Comparison of ENCODE assay signal across 8 cellular contexts in the genomic region with DNA sequence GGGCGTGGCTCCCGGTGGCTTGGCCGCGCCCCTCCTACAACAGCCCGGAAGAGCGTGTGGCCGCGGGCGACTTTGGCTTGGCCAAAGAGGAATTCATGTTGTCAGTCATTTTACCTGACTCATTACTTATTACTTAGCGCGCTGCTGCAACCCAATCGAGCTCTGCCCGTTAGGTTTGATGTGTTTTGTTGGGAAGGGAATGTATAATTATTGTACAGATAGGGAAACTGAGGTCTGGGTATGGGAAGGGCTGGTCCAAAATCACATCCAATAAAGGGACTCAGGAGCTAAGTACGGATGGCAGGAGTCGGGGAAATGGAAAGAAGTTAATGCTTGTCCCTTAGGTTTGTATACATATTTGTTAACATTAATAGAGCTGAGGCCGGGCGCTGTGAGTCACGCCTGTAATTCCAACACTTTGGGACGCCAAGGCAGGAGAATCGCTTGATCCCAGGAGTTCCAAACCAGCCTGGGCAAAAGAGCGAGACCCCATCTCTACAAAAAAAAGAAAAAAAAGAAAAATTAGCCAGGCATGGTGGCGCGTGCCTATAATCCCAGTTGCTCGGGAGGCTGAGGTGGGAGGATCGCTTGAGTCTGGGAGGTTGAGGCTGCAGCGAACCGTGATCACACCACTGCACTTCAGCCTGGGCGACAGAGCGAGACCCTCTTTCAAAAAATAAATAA. TPM values are rescaled to one million over a fixed set of nuclear protein-coding genes. Genes with fewer than 3 reads are reported as not detected.
DNase-seq lines count a peak whose midpoint lies in the region; ATAC-seq, FAIRE-seq and TF ChIP-seq lines count a peak whose summit lies in the region.

No MANE protein-coding gene starts in this region.

- peak; percentile 99 for DNase-seq in GM10248 (ENCODE audit: extremely low spot score)
- DNase-seq in LNCaP clone FGC (ENCODE audit: low read depth): no peak
- DNase-seq in adipocyte (ENCODE audit: low read depth): no peak
- DNase-seq in keratinocyte (ENCODE audit: low read depth, low spot score): no peak
- DNase-seq in thoracic aorta (ENCODE audit: low spot score): no peak
- no peak for DNase-seq in ecto neural progenitor cell (ENCODE audit: low spot score)

- dilution Hi-C loops in keratinocyte (cut with MboI; ENCODE audit: extremely low pct_ligation_motif_present, low sequenced_read_pairs): no loop called here

- H3K9me3 ChIP-seq in adipocyte (ENCODE audit: control insufficient read depth, low read length) (no peaks in the 10 kb centered on the region), keratinocyte (ENCODE audit: control insufficient read depth, low read depth, low read length) (no peaks in the 10 kb centered on the region), thoracic aorta (no peaks in the 10 kb centered on the region)

- POLR2A ChIA-PET in GM10248 (lab: Yijun Ruan, JAX): interaction anchor here (1.1 to 2.9 kb wide), 2 partner anchors 38 to 67 kb away, joined by 3 to 14 read pairs; a partner anchor contains a TSS

- H3K27ac ChIP-seq in keratinocyte (ENCODE audit: control insufficient read depth, insufficient read depth, low read length) (peak overlapping the region; percentile 100), thoracic aorta (peak overlapping the region; percentile 97 to 99)

- CTCF ChIA-PET in GM10248 (lab: Yijun Ruan, JAX): interaction anchor here (1.0 to 5.7 kb wide), 5 partner anchors 9 to 50 kb away, joined by 3 to 39 read pairs (median 18); a partner anchor contains a TSS

- peak overlapping the region; percentile 86 for H3K4me2 ChIP-seq in keratinocyte (ENCODE audit: control insufficient read depth, extremely low read depth, insufficient read depth, low read depth, low read length)

- peaks cover 34% of the 10 kb centered on the region for H3K79me2 ChIP-seq in keratinocyte (ENCODE audit: control insufficient read depth, insufficient read depth, low read length)

- peaks cover 10% of the 10 kb centered on the region for H3K36me3 ChIP-seq in adipocyte (ENCODE audit: control insufficient read depth, insufficient read depth, low read length, severe bottlenecking)
- H3K36me3 ChIP-seq in keratinocyte (ENCODE audit: control insufficient read depth in 2 of 2, extremely low read depth in 1 of 2, insufficient read depth in 2 of 2, low read length in 2 of 2): peaks cover 17 to 19% of the 10 kb centered on the region in 2 experiments
- H3K36me3 ChIP-seq in thoracic aorta: peaks cover 18% of the 10 kb centered on the region

- no peaks in the 10 kb centered on the region for H3K9me1 ChIP-seq in keratinocyte (ENCODE audit: control insufficient read depth, extremely low read depth, insufficient read depth, low read length)

- H3K4me3 ChIP-seq in LNCaP clone FGC (ENCODE audit: low read depth, low read length) (peak overlapping the region; percentile 96), adipocyte (ENCODE audit: low read length) (peak overlapping the region; percentile 93), keratinocyte (ENCODE audit: control insufficient read depth in 2 of 3, extremely low read depth in 1 of 3, insufficient read depth in 2 of 3, low read depth in 1 of 3, low read length in 3 of 3) (peak overlapping the region in 2 of 3 experiments; percentile 59 to 89), thoracic aorta (peak overlapping the region; percentile 96)

- ATAC-seq in thoracic aorta (ENCODE audit: insufficient number of reproducible peaks, low FRiP score, low read depth) (no peak), HG02678 (IDR thresholded peaks at IDR 0.05; ENCODE audit: unreplicated experiment) (no peak), HG03342 (IDR thresholded peaks at IDR 0.05; ENCODE audit: unreplicated experiment) (no peak)

- no peaks in the 10 kb centered on the region for H4K20me1 ChIP-seq in keratinocyte (ENCODE audit: control insufficient read depth, extremely low read depth, insufficient read depth, low read length)

- TF ChIP-seq CTCF in GM10248 (IDR thresholded peaks at IDR 0.05; ENCODE audit: control extremely low read depth, extremely low read depth, low read depth, missing control alignments) (no peak), LNCaP clone FGC (IDR thresholded peaks at IDR 0.05; ENCODE audit: control insufficient read depth, extremely low read depth, insufficient read depth) (no peak), keratinocyte (optimal IDR thresholded peaks at IDR 0.05 in 1 of 3, IDR thresholded peaks at IDR 0.05 in 1 of 3, conservative IDR thresholded peaks at IDR 0.05 in 1 of 3; ENCODE audit: extremely low read depth in 1 of 3, insufficient read depth in 2 of 3, low read length in 3 of 3) (no peak), thoracic aorta (IDR thresholded peaks at IDR 0.05) (no peak)

- FAIRE-seq in keratinocyte (lab: Jason Lieb, UNC): no peak

- H3K9ac ChIP-seq in adipocyte (ENCODE audit: low read length) (peak overlapping the region; percentile 98), keratinocyte (ENCODE audit: control insufficient read depth, extremely low read depth, insufficient read depth, low read length) (peak overlapping the region; percentile 100)

- no peaks in the 10 kb centered on the region for H3K27me3 ChIP-seq in adipocyte (replicated peaks; ENCODE audit: control insufficient read depth, insufficient read depth, low read length)
- no peaks in the 10 kb centered on the region for H3K27me3 ChIP-seq in keratinocyte (ENCODE audit: control insufficient read depth, extremely low read depth, insufficient read depth, low read length)
- no peaks in the 10 kb centered on the region for H3K27me3 ChIP-seq in thoracic aorta (replicated peaks; ENCODE audit: insufficient read depth)

- H3K4me1 ChIP-seq in adipocyte (ENCODE audit: control insufficient read depth, insufficient read depth, low read length) (peaks cover 35% of the 10 kb centered on the region), keratinocyte (ENCODE audit: control insufficient read depth, extremely low read depth, insufficient read depth, low read length) (peaks cover 23% of the 10 kb centered on the region), thoracic aorta (ENCODE audit: control insufficient read depth in 1 of 2, low read depth in 2 of 2) (peaks cover 19 to 21% of the 10 kb centered on the region in 2 donors)

- peak overlapping the region; percentile 75 for H2AFZ ChIP-seq in keratinocyte (ENCODE audit: control insufficient read depth, low read length)

RNA-seq across cellular contexts. Expression of a gene that starts 0.6 kb away (rescaled TPM):
- 5.8 to 9.1 TPM (median 6.8 TPM) in 3 replicates for polyA plus RNA-seq in keratinocyte
- 2.8 TPM for polyA plus RNA-seq in keratinocyte (2011; ENCODE audit: low read depth)
- polyA plus RNA-seq in keratinocyte (2011; cell fraction: cytosol; rRNA removed): 3.7 and 6.4 TPM in 2 replicates
- polyA plus RNA-seq in keratinocyte (2011; cell fraction: nucleus; rRNA removed): 25.7 and 32.3 TPM in 2 replicates
- 10.8 and 11.8 TPM in 2 replicates for polyA plus RNA-seq in keratinocyte (2012; ENCODE audit: low replicate concordance)
- polyA minus RNA-seq in keratinocyte: 11.4 to 39.2 TPM (median 18.8 TPM) in 3 replicates
- 7.9 TPM for polyA minus RNA-seq in keratinocyte (2011; cell fraction: cytosol; rRNA and poly(A)+ RNA removed)
- polyA minus RNA-seq in keratinocyte (2011; cell fraction: nucleus; rRNA and poly(A)+ RNA removed): 20.3 and 26.6 TPM in 2 replicates
- 10 to 100 TPM; 28.8 to 30.1 TPM for total RNA-seq in thoracic aorta

RNA-seq across cellular contexts. Expression of a gene that starts 36.1 kb away (rescaled TPM):
- 0.18 to 1.1 TPM (median 0.68 TPM) in 3 replicates for polyA plus RNA-seq in keratinocyte
- polyA plus RNA-seq in keratinocyte (2011; ENCODE audit: low read depth): 0.19 TPM
- 0.11 and 0.26 TPM in 2 replicates for polyA plus RNA-seq in keratinocyte (2011; cell fraction: cytosol; rRNA removed)
- polyA plus RNA-seq in keratinocyte (2011; cell fraction: nucleus; rRNA removed): 0.75 and 1.3 TPM in 2 replicates
- polyA plus RNA-seq in keratinocyte (2012; ENCODE audit: low replicate concordance): 0.30 and 3.1 TPM in 2 replicates
- 0.06 to 1.7 TPM (median 0.40 TPM) in 3 replicates for polyA minus RNA-seq in keratinocyte
- polyA minus RNA-seq in keratinocyte (2011; cell fraction: cytosol; rRNA and poly(A)+ RNA removed): 1.2 TPM
- polyA minus RNA-seq in keratinocyte (2011; cell fraction: nucleus; rRNA and poly(A)+ RNA removed): 0.85 and 1.4 TPM in 2 replicates
- total RNA-seq in thoracic aorta: 1 to 10 TPM in 1 of 2 donors, not detected in 1; 3.7 TPM

RNA-seq across cellular contexts. Expression of a gene that starts 38.2 kb away (rescaled TPM):
- polyA plus RNA-seq in keratinocyte: 5.4 to 12.7 TPM (median 7.0 TPM) in 3 replicates
- 4.4 TPM for polyA plus RNA-seq in keratinocyte (2011; ENCODE audit: low read depth)
- 6.3 and 10.3 TPM in 2 replicates for polyA plus RNA-seq in keratinocyte (2011; cell fraction: cytosol; rRNA removed)
- 8.5 and 11.5 TPM in 2 replicates for polyA plus RNA-seq in keratinocyte (2011; cell fraction: nucleus; rRNA removed)
- 12.9 and 14.2 TPM in 2 replicates for polyA plus RNA-seq in keratinocyte (2012; ENCODE audit: low replicate concordance)
- polyA minus RNA-seq in keratinocyte: 8.5 to 24.8 TPM (median 9.1 TPM) in 3 replicates
- 14.6 TPM for polyA minus RNA-seq in keratinocyte (2011; cell fraction: cytosol; rRNA and poly(A)+ RNA removed)
- 6.8 and 8.5 TPM in 2 replicates for polyA minus RNA-seq in keratinocyte (2011; cell fraction: nucleus; rRNA and poly(A)+ RNA removed)
- 10 to 100 TPM; 22.6 to 34.7 TPM for total RNA-seq in thoracic aorta

RNA-seq across cellular contexts. Expression of a gene that starts 56.4 kb away (rescaled TPM):
- 0.42 to 1.0 TPM in 2 of 3 replicates, not detected in the other for polyA plus RNA-seq in keratinocyte
- not detected for polyA plus RNA-seq in keratinocyte (2011; ENCODE audit: low read depth)
- polyA plus RNA-seq in keratinocyte (2011; cell fraction: cytosol; rRNA removed): 1.2 and 1.7 TPM in 2 replicates
- polyA plus RNA-seq in keratinocyte (2011; cell fraction: nucleus; rRNA removed): 0.27 and 0.84 TPM in 2 replicates
- polyA plus RNA-seq in keratinocyte (2012; ENCODE audit: low replicate concordance): 2.0 TPM in 1 of 2 replicates, not detected in the other
- 0.29 TPM in 1 of 3 replicates, not detected in the others for polyA minus RNA-seq in keratinocyte
- not detected for polyA minus RNA-seq in keratinocyte (2011; cell fraction: cytosol; rRNA and poly(A)+ RNA removed)
- polyA minus RNA-seq in keratinocyte (2011; cell fraction: nucleus; rRNA and poly(A)+ RNA removed): 0.93 TPM in 1 of 2 replicates, not detected in the other
- total RNA-seq in thoracic aorta: not detected
